In genomic region chr19:33552191-33552927, GRCh38 we compare ENCODE assay signal across 18 cellular contexts. TPM values are rescaled to one million over a fixed set of nuclear protein-coding genes. Genes with fewer than 3 reads are reported as not detected.
DNase-seq lines count a peak whose midpoint lies in the region; ATAC-seq and TF ChIP-seq lines count a peak whose summit lies in the region.
"Had no signal": no experiment of that assay in that cellular context is flagged by ENCODE, and none has a peak within 500 bp of the region (broad histone marks: within the 10 kb centered on the region; RNA-seq: fewer than 3 reads in every experiment).

No MANE protein-coding gene starts in this region.

- peak overlapping the region; percentile 28 for H2AK9ac ChIP-seq in IMR-90 (replicated peaks; ENCODE audit: low read depth, low read length, poor library complexity)

- no peak overlapping the region for H3K4me3 Mint-ChIP-seq in chondrocyte (ENCODE audit: unreplicated experiment)
- H3K4me3 Mint-ChIP-seq: CD4-positive, alpha-beta memory T cell; GM23338; HFFc6 had no signal

- dilution Hi-C loops in IMR-90 (cut with HindIII; ENCODE audit: low sequenced_read_pairs, unreplicated experiment), result no loop called here

- no peak overlapping the region for H2BK20ac ChIP-seq in IMR-90 (ENCODE audit: low read depth, low read length)

- H4K8ac ChIP-seq in IMR-90 (ENCODE audit: low read depth in 2 of 2, low read length in 2 of 2), result no peak overlapping the region

- in situ Hi-C loops in IMR-90 (cut with MboI; ENCODE audit: low sequenced_read_pairs), result no loop called here

- no peaks in the 10 kb centered on the region for H3K9me3 ChIP-seq in IMR-90 (ENCODE audit: control insufficient read depth, insufficient read depth, low read length)
- H3K9me3 ChIP-seq in spleen, result no peaks in the 10 kb centered on the region
- H3K9me3 ChIP-seq: HAP-1 had no signal

- no peak for ATAC-seq in IMR-90 (ENCODE audit: low read depth)
- ATAC-seq in GM19351 (IDR thresholded peaks at IDR 0.05; ENCODE audit: unreplicated experiment), result no peak
- ATAC-seq in HG03095 (IDR thresholded peaks at IDR 0.05; ENCODE audit: unreplicated experiment), result no peak
- ATAC-seq: GM23338 had no signal

- H3K9me1 ChIP-seq in IMR-90 (ENCODE audit: insufficient read depth, low read length), result no peaks in the 10 kb centered on the region

- H3K56ac ChIP-seq in IMR-90 (ENCODE audit: extremely low read depth, insufficient read depth, low read length), result no peak overlapping the region

- no peak overlapping the region for H3K4ac ChIP-seq in IMR-90 (ENCODE audit: low read depth, low read length)

- H4K91ac ChIP-seq in IMR-90 (ENCODE audit: insufficient read depth, low read depth, low read length), result no peak overlapping the region

- no peaks in the 10 kb centered on the region for H4K20me1 ChIP-seq in IMR-90 (ENCODE audit: insufficient read depth, low read length)

- H2BK5ac ChIP-seq in IMR-90 (ENCODE audit: low read depth, low read length, poor library complexity, severe bottlenecking), result no peak overlapping the region

- no peaks in the 10 kb centered on the region for H3K9me3 Mint-ChIP-seq in chondrocyte (ENCODE audit: low read depth)
- H3K9me3 Mint-ChIP-seq: CD4-positive, alpha-beta memory T cell; GM23338 had no signal

- H3K4me1 ChIP-seq in IMR-90 (ENCODE audit: control insufficient read depth, insufficient read depth, low read length) (no peaks in the 10 kb centered on the region), spleen (no peaks in the 10 kb centered on the region)
- H3K4me1 ChIP-seq: HAP-1 had no signal

- H3K27me3 Mint-ChIP-seq in chondrocyte (ENCODE audit: low read depth), result no peaks in the 10 kb centered on the region

- H2BK15ac ChIP-seq in IMR-90 (ENCODE audit: low read depth, low read length), result no peak overlapping the region

- no peak overlapping the region for H3K4me2 ChIP-seq in IMR-90 (ENCODE audit: low read depth, low read length)
- H3K4me2 ChIP-seq: GM23338 had no signal

- POLR2A ChIA-PET in IMR-90 (lab: Charles Lee; ENCODE audit: unreplicated experiment), result no interaction called here

- H3K4me1 Mint-ChIP-seq in chondrocyte (ENCODE audit: low read depth), result no peaks in the 10 kb centered on the region
- H3K4me1 Mint-ChIP-seq: CD4-positive, alpha-beta memory T cell had no signal

- 80% methylated on average over 1 of the region's 18 CpGs; no CpG with 5 or more reads in 1 of the 2 experiments for WGBS in IMR-90 (ENCODE audit: extremely low coverage in 2 of 2, insufficient read length in 1 of 2), 2 experiments
- 82 to 88% (median 87%) methylated on average over 15 to 18 of the region's 18 CpGs for WGBS in spleen, 5 donors

- H3K36me3 ChIP-seq in IMR-90 (ENCODE audit: control insufficient read depth, insufficient read depth, low read length), result no peaks in the 10 kb centered on the region
- no peaks in the 10 kb centered on the region for H3K36me3 ChIP-seq in spleen
- H3K36me3 ChIP-seq: HAP-1 had no signal

- no peak overlapping the region for H3K23ac ChIP-seq in IMR-90 (ENCODE audit: low read depth, low read length)

- H3K27me3 ChIP-seq in IMR-90 (ENCODE audit: control insufficient read depth, insufficient read depth, low read length), result no peaks in the 10 kb centered on the region
- peaks cover 0 to 9% (median 0%) of the 10 kb centered on the region in 7 donors for H3K27me3 ChIP-seq in spleen (replicated peaks in 1 of 7)

- TF ChIP-seq CTCF in IMR-90 (conservative IDR thresholded peaks at IDR 0.05; ENCODE audit: low read depth, low read length), result no peak
- no peak for TF ChIP-seq CTCF in chondrocyte (IDR thresholded peaks at IDR 0.05)
- TF ChIP-seq CTCF in spleen (IDR thresholded peaks at IDR 0.05 in 8 of 11, conservative IDR thresholded peaks at IDR 0.05 in 3 of 11), result no peak

- no peak overlapping the region for H3K27ac ChIP-seq in IMR-90 (ENCODE audit: insufficient read depth, low read length)
- no peak overlapping the region for H3K27ac ChIP-seq in spleen

- no peak overlapping the region for H4K5ac ChIP-seq in IMR-90 (ENCODE audit: low read depth, low read length)

- H3K14ac ChIP-seq in IMR-90 (replicated peaks; ENCODE audit: low read depth, low read length), result no peak overlapping the region

- H3K36me3 Mint-ChIP-seq in chondrocyte (ENCODE audit: low read depth), result no peaks in the 10 kb centered on the region
- H3K36me3 Mint-ChIP-seq: CD4-positive, alpha-beta memory T cell had no signal

- no peak for TF ChIP-seq POLR2A in IMR-90 (IDR thresholded peaks at IDR 0.05; ENCODE audit: low read depth, low read length)
- TF ChIP-seq POLR2A in spleen (IDR thresholded peaks at IDR 0.05), result no peak

- no peak overlapping the region for H3K27ac Mint-ChIP-seq in chondrocyte (ENCODE audit: unreplicated experiment)
- H3K27ac Mint-ChIP-seq: GM23338, HFFc6 had no signal

- no peak overlapping the region for H2AK5ac ChIP-seq in IMR-90 (ENCODE audit: low read depth, low read length)

- H2BK120ac ChIP-seq in IMR-90 (ENCODE audit: low read depth, low read length), result no peak overlapping the region

- H3K4me3 ChIP-seq in IMR-90 (ENCODE audit: insufficient read depth, low read depth, low read length) (no peak overlapping the region), spleen (no peak overlapping the region)
- H3K4me3 ChIP-seq: GM23338, HAP-1 had no signal

- no peak overlapping the region for H3K18ac ChIP-seq in IMR-90 (ENCODE audit: low read depth, low read length)

- H3K79me1 ChIP-seq in IMR-90 (ENCODE audit: low read depth in 1 of 2, low read length in 2 of 2), result no peaks in the 10 kb centered on the region

- no peak overlapping the region for H2AFZ ChIP-seq in IMR-90 (replicated peaks; ENCODE audit: low read length, poor library complexity)

- intact Hi-C loops in IMR-90 (cut with micrococcal nuclease) (no loop called here), posterior vena cava (cut with DNase I) (no loop called here), spleen (cut with DNase I; ENCODE audit: low total_unique reads) (no loop called here)

- no peak for DNase-seq in IMR-90
- peak; percentile 37 for DNase-seq in chondrocyte (ENCODE audit: low spot score)
- DNase-seq in posterior vena cava (ENCODE audit: low spot score), result peak; percentile 30
- peak; percentile 32 for DNase-seq in spleen
- DNase-seq in HK-2 (ENCODE audit: unreplicated experiment), result no peak
- DNase-seq in cerebellar cortex (ENCODE audit: low spot score), result no peak
- DNase-seq: C1 segment of cervical spinal cord; Calu3; CD4-positive, alpha-beta memory T cell; COR-L47; DMS53; DMS79 treated with DMSO at 0.1 percent for 48 hours; GF-D8; HFFc6 had no signal

- CTCF ChIA-PET in IMR-90 (lab: Yijun Ruan, JAX), result no interaction called here

- no peak overlapping the region for H3K9ac ChIP-seq in IMR-90 (ENCODE audit: low read depth, low read length)

- BruUV-seq in IMR-90 (replicated peaks; lab: Mats Ljungman, UMichigan), result no TSS peak

- no peak for TF ChIP-seq RAD21 in IMR-90 (IDR thresholded peaks at IDR 0.05; ENCODE audit: low read length)

TF ChIP-seq in IMR-90, 13 proteins besides CTCF, POLR2A, EP300 and RAD21:
- TF ChIP-seq RFX5 (IDR thresholded peaks at IDR 0.05; ENCODE audit: low read depth, low read length) (no peak), MXI1 (IDR thresholded peaks at IDR 0.05; ENCODE audit: borderline replicate concordance, low read depth, low read length) (no peak), ELK1 (IDR thresholded peaks at IDR 0.05; ENCODE audit: borderline replicate concordance, low read depth, low read length) (no peak)
TF ChIP-seq in IMR-90: peak in this region for 0.

RNA-seq across cellular contexts. Expression of gene PEPD, which starts 30.8 kb away (rescaled TPM):
- 36.7 and 41.1 TPM in 2 replicates for total RNA-seq in IMR-90 (2012; rRNA removed)
- polyA plus RNA-seq in IMR-90 (2012; rRNA removed), result 88.4 and 94.4 TPM in 2 replicates
- 129 and 204 TPM in 2 replicates for polyA plus RNA-seq in IMR-90 (2012; cell fraction: cytosol; rRNA removed)
- 37.0 and 72.0 TPM in 2 replicates for polyA plus RNA-seq in IMR-90 (2012; cell fraction: nucleus; rRNA removed; ENCODE audit: low replicate concordance)
- total RNA-seq in chondrocyte, result 55.6 to 68.7 TPM (median 62.0 TPM) in 3 replicates
- 10 to 100 TPM; 63.5 to 70.6 TPM for total RNA-seq in posterior vena cava
- total RNA-seq in spleen, result 10 to 100 TPM; 54.8 to 98.3 (median 70.7) TPM
- polyA plus RNA-seq in spleen, result 10 to 100 TPM; 38.4 to 72.2 (median 62.0) TPM

Comparison
In these comparisons a context has a peak if more than half of its experiments do, and no peak if none do; other contexts are left out.
1. DNase-seq: peak in chondrocyte (single experiment), posterior vena cava (single experiment) and spleen (single experiment); none in IMR-90 (single experiment), HK-2 (single experiment) and cerebellar cortex (single experiment).